1 cellular context compared by ENCODE assay signal in the genomic region with DNA sequence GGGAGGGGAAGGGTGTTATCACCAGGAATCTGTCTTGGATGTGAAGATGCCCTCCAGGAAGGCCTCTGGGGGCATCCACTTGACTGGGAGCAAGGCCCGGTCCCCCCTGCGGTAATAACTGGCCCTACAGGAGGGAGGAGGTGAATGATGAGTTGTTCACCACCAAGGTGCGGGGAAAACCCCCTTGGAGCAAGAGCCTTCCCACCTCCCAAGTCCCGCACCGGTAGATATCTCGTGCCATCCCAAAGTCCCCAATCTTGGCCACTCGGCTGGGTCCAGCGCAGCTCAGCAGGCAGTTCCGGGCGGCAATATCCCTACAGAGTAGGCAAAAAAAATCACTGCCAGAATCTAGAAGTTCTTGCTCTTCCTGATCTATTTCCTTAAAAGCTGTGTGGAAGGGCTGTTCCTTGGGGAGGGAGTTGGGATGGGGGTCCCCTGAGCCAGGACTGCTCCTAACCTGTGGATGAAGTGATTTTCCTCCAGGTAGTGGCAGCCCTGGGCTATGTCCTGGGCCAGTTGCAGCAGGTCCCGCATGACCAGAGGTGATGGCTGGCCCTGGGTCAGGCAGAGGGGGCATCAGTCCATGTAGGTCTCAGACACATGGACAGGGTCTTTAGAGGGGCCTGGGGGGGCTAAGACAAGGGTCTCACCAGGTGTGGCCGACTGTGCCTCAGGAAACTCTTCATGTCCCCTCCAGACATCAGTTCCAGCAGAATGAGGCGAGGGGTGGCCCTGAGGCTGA.
TF ChIP-seq lines count a peak whose summit lies in the region.

No MANE protein-coding gene starts in this region.

TF ChIP-seq in H1, 55 proteins besides CTCF, POLR2A, EP300 and RAD21:
- TF ChIP-seq EZH2 (IDR thresholded peaks at IDR 0.05; ENCODE audit: low read depth, low read length, severe bottlenecking): no peak
- TF ChIP-seq YY1 (IDR thresholded peaks at IDR 0.05; ENCODE audit: low read depth, low read length): no peak
- no peak for TF ChIP-seq NANOG (IDR thresholded peaks at IDR 0.05; ENCODE audit: insufficient read depth, low read depth, low read length, poor library complexity, severe bottlenecking)
- no peak for TF ChIP-seq RFX5 (IDR thresholded peaks at IDR 0.05; ENCODE audit: borderline replicate concordance, low read depth, low read length)
- no peak for TF ChIP-seq JUN (IDR thresholded peaks at IDR 0.05; ENCODE audit: low read depth, low read length)
- no peak for TF ChIP-seq HDAC6 (IDR thresholded peaks at IDR 0.05; ENCODE audit: low read depth, low read length)
- no peak for TF ChIP-seq CTBP2 (IDR thresholded peaks at IDR 0.05; ENCODE audit: borderline replicate concordance, insufficient read depth, insufficient read length, low read length)
- TF ChIP-seq GTF2F1 (IDR thresholded peaks at IDR 0.05; ENCODE audit: borderline replicate concordance, low read depth, low read length): no peak
- TF ChIP-seq TBP (IDR thresholded peaks at IDR 0.05; ENCODE audit: low read depth, low read length): no peak
- no peak for TF ChIP-seq SIN3A (conservative IDR thresholded peaks at IDR 0.05 in 1 of 2, IDR thresholded peaks at IDR 0.05 in 1 of 2; ENCODE audit: low read depth in 1 of 2, low read length in 2 of 2)
- no peak for TF ChIP-seq TAF7 (optimal IDR thresholded peaks at IDR 0.05; ENCODE audit: borderline replicate concordance, low read depth, low read length)
- TF ChIP-seq SIX5 (IDR thresholded peaks at IDR 0.05; ENCODE audit: low read depth, low read length): no peak
- no peak for TF ChIP-seq RNF2 (IDR thresholded peaks at IDR 0.05; ENCODE audit: borderline replicate concordance, low read depth, low read length, missing control alignments, poor library complexity, severe bottlenecking)
- TF ChIP-seq EGR1 (IDR thresholded peaks at IDR 0.05; ENCODE audit: borderline replicate concordance, low read depth, low read length): no peak
- TF ChIP-seq, protein P1, sequence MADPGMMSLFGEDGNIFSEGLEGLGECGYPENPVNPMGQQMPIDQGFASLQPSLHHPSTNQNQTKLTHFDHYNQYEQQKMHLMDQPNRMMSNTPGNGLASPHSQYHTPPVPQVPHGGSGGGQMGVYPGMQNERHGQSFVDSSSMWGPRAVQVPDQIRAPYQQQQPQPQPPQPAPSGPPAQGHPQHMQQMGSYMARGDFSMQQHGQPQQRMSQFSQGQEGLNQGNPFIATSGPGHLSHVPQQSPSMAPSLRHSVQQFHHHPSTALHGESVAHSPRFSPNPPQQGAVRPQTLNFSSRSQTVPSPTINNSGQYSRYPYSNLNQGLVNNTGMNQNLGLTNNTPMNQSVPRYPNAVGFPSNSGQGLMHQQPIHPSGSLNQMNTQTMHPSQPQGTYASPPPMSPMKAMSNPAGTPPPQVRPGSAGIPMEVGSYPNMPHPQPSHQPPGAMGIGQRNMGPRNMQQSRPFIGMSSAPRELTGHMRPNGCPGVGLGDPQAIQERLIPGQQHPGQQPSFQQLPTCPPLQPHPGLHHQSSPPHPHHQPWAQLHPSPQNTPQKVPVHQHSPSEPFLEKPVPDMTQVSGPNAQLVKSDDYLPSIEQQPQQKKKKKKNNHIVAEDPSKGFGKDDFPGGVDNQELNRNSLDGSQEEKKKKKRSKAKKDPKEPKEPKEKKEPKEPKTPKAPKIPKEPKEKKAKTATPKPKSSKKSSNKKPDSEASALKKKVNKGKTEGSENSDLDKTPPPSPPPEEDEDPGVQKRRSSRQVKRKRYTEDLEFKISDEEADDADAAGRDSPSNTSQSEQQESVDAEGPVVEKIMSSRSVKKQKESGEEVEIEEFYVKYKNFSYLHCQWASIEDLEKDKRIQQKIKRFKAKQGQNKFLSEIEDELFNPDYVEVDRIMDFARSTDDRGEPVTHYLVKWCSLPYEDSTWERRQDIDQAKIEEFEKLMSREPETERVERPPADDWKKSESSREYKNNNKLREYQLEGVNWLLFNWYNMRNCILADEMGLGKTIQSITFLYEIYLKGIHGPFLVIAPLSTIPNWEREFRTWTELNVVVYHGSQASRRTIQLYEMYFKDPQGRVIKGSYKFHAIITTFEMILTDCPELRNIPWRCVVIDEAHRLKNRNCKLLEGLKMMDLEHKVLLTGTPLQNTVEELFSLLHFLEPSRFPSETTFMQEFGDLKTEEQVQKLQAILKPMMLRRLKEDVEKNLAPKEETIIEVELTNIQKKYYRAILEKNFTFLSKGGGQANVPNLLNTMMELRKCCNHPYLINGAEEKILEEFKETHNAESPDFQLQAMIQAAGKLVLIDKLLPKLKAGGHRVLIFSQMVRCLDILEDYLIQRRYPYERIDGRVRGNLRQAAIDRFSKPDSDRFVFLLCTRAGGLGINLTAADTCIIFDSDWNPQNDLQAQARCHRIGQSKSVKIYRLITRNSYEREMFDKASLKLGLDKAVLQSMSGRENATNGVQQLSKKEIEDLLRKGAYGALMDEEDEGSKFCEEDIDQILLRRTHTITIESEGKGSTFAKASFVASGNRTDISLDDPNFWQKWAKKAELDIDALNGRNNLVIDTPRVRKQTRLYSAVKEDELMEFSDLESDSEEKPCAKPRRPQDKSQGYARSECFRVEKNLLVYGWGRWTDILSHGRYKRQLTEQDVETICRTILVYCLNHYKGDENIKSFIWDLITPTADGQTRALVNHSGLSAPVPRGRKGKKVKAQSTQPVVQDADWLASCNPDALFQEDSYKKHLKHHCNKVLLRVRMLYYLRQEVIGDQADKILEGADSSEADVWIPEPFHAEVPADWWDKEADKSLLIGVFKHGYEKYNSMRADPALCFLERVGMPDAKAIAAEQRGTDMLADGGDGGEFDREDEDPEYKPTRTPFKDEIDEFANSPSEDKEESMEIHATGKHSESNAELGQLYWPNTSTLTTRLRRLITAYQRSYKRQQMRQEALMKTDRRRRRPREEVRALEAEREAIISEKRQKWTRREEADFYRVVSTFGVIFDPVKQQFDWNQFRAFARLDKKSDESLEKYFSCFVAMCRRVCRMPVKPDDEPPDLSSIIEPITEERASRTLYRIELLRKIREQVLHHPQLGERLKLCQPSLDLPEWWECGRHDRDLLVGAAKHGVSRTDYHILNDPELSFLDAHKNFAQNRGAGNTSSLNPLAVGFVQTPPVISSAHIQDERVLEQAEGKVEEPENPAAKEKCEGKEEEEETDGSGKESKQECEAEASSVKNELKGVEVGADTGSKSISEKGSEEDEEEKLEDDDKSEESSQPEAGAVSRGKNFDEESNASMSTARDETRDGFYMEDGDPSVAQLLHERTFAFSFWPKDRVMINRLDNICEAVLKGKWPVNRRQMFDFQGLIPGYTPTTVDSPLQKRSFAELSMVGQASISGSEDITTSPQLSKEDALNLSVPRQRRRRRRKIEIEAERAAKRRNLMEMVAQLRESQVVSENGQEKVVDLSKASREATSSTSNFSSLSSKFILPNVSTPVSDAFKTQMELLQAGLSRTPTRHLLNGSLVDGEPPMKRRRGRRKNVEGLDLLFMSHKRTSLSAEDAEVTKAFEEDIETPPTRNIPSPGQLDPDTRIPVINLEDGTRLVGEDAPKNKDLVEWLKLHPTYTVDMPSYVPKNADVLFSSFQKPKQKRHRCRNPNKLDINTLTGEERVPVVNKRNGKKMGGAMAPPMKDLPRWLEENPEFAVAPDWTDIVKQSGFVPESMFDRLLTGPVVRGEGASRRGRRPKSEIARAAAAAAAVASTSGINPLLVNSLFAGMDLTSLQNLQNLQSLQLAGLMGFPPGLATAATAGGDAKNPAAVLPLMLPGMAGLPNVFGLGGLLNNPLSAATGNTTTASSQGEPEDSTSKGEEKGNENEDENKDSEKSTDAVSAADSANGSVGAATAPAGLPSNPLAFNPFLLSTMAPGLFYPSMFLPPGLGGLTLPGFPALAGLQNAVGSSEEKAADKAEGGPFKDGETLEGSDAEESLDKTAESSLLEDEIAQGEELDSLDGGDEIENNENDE (IDR thresholded peaks at IDR 0.05; ENCODE audit: insufficient replicate concordance, low read length): no peak
- no peak for TF ChIP-seq TAF1 (IDR thresholded peaks at IDR 0.05; ENCODE audit: low read depth, low read length)
TF ChIP-seq in H1: peak in this region for 0.
